In the genomic region with DNA sequence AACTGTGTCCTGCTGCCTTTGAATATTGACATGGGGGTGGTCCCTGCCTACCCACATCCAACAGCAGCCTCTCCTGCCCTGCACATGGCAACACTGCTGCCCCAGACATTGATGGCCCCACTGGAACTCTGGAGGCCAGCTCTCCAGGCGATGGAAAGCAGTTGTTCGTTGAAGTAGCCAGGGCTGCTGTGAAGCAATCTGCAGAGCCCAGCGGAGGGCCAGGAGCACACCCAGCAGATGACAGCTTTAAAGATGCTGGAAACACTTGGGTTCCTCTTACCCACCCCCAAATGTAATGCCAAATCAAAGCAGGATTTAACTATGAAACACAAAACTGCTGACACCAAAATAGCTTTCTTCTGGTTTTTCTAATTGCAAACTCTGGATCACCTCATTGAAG, we compare ENCODE assay signal across 17 cellular contexts.
DNase-seq lines count a peak whose midpoint lies in the region; ATAC-seq and TF ChIP-seq lines count a peak whose summit lies in the region.
"Had no signal": no experiment of that assay in that cellular context is flagged by ENCODE, and none has a peak within 500 bp of the region (broad histone marks: within the 10 kb centered on the region; RNA-seq: fewer than 3 reads in every experiment).

No MANE protein-coding gene starts in this region.

- no peaks in the 10 kb centered on the region for H3K4me1 ChIP-seq in heart right ventricle
- no peaks in the 10 kb centered on the region for H3K4me1 ChIP-seq in endodermal cell (ENCODE audit: control insufficient read depth, insufficient read depth, low read length)
- H3K4me1 ChIP-seq in mesenchymal stem cell (ENCODE audit: control insufficient read depth, insufficient read depth, low read depth, low read length) = no peaks in the 10 kb centered on the region
- no peaks in the 10 kb centered on the region for H3K4me1 ChIP-seq in breast epithelium
- H3K4me1 ChIP-seq: Caco-2 had no signal

- no peak overlapping the region for H3K4me3 Mint-ChIP-seq in endodermal cell
- H3K4me3 Mint-ChIP-seq: CD4-positive, alpha-beta T cell; HFFc6 had no signal

- H2AFZ ChIP-seq in mesenchymal stem cell (ENCODE audit: low read depth, low read length) = no peak overlapping the region
- H2AFZ ChIP-seq: GM23248 had no signal

- H3K36me3 Mint-ChIP-seq in endodermal cell (ENCODE audit: low read depth) = no peaks in the 10 kb centered on the region

- H2BK120ac ChIP-seq in mesenchymal stem cell (ENCODE audit: low read depth, low read length) = no peak overlapping the region

- no peak overlapping the region for H3K9ac ChIP-seq in endodermal cell (ENCODE audit: extremely low read depth, low read length, poor library complexity, severe bottlenecking)
- H3K9ac ChIP-seq in mesenchymal stem cell (ENCODE audit: low read length) = peak overlapping the region; percentile 12
- H3K9ac ChIP-seq: GM23248 had no signal

- H3K9me3 Mint-ChIP-seq in endodermal cell = no peaks in the 10 kb centered on the region
- H3K9me3 Mint-ChIP-seq: CD4-positive, alpha-beta T cell; HFFc6 had no signal

- H3K79me1 ChIP-seq in mesenchymal stem cell (replicated peaks; ENCODE audit: low read length, poor library complexity, severe bottlenecking) = no peaks in the 10 kb centered on the region

- H3K27ac Mint-ChIP-seq in endodermal cell = no peak overlapping the region
- H3K27ac Mint-ChIP-seq: CD4-positive, alpha-beta T cell; HFFc6 had no signal

- WGBS in heart right ventricle, 2 donors = 80 to 82% methylated on average over 3 of the region's 3 CpGs
- WGBS in endodermal cell (ENCODE audit: insufficient coverage in 1 of 2, insufficient read length in 1 of 2), 2 experiments = 92 to 100% methylated on average over 1 to 3 of the region's 3 CpGs
- WGBS in mesenchymal stem cell = 83% methylated on average over 3 of the region's 3 CpGs

- H3K14ac ChIP-seq in mesenchymal stem cell (ENCODE audit: low read length in 2 of 2) = no peak overlapping the region

- no peak overlapping the region for H2AK5ac ChIP-seq in mesenchymal stem cell (ENCODE audit: low read length, severe bottlenecking)

- no peak overlapping the region for H3K4me2 ChIP-seq in mesenchymal stem cell (ENCODE audit: low read length, poor library complexity, severe bottlenecking)
- H3K4me2 ChIP-seq: A549 had no signal

- TF ChIP-seq POLR2A in breast epithelium (IDR thresholded peaks at IDR 0.05) = no peak

- no peak for TF ChIP-seq CTCF in heart right ventricle (IDR thresholded peaks at IDR 0.05)
- no peak for TF ChIP-seq CTCF in endodermal cell (conservative IDR thresholded peaks at IDR 0.05)
- no peak for TF ChIP-seq CTCF in breast epithelium (IDR thresholded peaks at IDR 0.05)

- peaks cover 2% of the 10 kb centered on the region for H3K4me1 Mint-ChIP-seq in endodermal cell

- no peaks in the 10 kb centered on the region for H3K36me3 ChIP-seq in heart right ventricle
- no peaks in the 10 kb centered on the region for H3K36me3 ChIP-seq in endodermal cell (ENCODE audit: control insufficient read depth, insufficient read depth, low read length)
- no peaks in the 10 kb centered on the region for H3K36me3 ChIP-seq in mesenchymal stem cell (ENCODE audit: control insufficient read depth in 1 of 2, insufficient read depth in 2 of 2, low read depth in 1 of 2, low read length in 2 of 2)
- no peaks in the 10 kb centered on the region for H3K36me3 ChIP-seq in breast epithelium

- no peak overlapping the region for H2BK15ac ChIP-seq in mesenchymal stem cell (ENCODE audit: low read depth, poor library complexity, severe bottlenecking)

- H3K4me3 ChIP-seq in heart right ventricle (no peak overlapping the region), endodermal cell (ENCODE audit: low read length) (no peak overlapping the region), mesenchymal stem cell (ENCODE audit: insufficient read depth in 1 of 2, low read depth in 1 of 2, low read length in 2 of 2) (no peak overlapping the region), breast epithelium (no peak overlapping the region)
- H3K4me3 ChIP-seq: A549, GM23248 had no signal

- peaks cover 0 to 3% (median 0%) of the 10 kb centered on the region in 7 donors for H3K27me3 ChIP-seq in heart right ventricle
- peaks cover 10% of the 10 kb centered on the region for H3K27me3 ChIP-seq in endodermal cell (ENCODE audit: control insufficient read depth, insufficient read depth, low read length, poor library complexity, severe bottlenecking)
- H3K27me3 ChIP-seq in mesenchymal stem cell (ENCODE audit: control insufficient read depth in 1 of 2, insufficient read depth in 1 of 2, low read length in 2 of 2) = peaks cover 0 to 68% of the 10 kb centered on the region in 2 experiments
- H3K27me3 ChIP-seq in breast epithelium = peaks cover 0 to 5% of the 10 kb centered on the region in 2 donors

- H3K23ac ChIP-seq in mesenchymal stem cell (ENCODE audit: low read length in 2 of 2) = no peak overlapping the region

- peaks cover 6% of the 10 kb centered on the region for H3K27me3 Mint-ChIP-seq in endodermal cell (ENCODE audit: insufficient read depth)

- peak; percentile 47 for DNase-seq in Right ventricle myocardium superior
- DNase-seq in heart right ventricle = no peak
- no peak for DNase-seq in endodermal cell
- no peak for DNase-seq in mesenchymal stem cell
- DNase-seq in breast epithelium (ENCODE audit: low spot score in 2 of 2) = no peak
- DNase-seq in KBM-7 = no peak
- DNase-seq in activated T-cell treated with anti-CD3 and anti-CD28 coated beads, Interleukin-2, amount 50 U/mL, for 48 hours = no peak
- DNase-seq: AML-193; CD4-positive, alpha-beta T cell; HFFc6 had no signal

- in situ Hi-C loops in KBM-7 (cut with MboI; ENCODE audit: low pct_unique_long_range_greater_than_20kb, low sequenced_read_pairs) = loop anchor here (25.0 kb wide), 1 partner anchor 460 kb away; no protein-coding TSS in a partner anchor

- H3K4ac ChIP-seq in mesenchymal stem cell (ENCODE audit: low read depth in 1 of 2, low read length in 2 of 2) = no peak overlapping the region

- intact Hi-C loops in Right ventricle myocardium superior (cut with DNase I) = no loop called here
- intact Hi-C loops in heart right ventricle (cut with DNase I) = loop anchor here in 1 of 10 donors (10.0 kb wide), 1 partner anchor 382 kb away; no protein-coding TSS in a partner anchor
- intact Hi-C loops in breast epithelium (cut with DNase I; ENCODE audit: low total_unique reads) = no loop called here

- H3K9me3 ChIP-seq in heart right ventricle = no peaks in the 10 kb centered on the region
- H3K9me3 ChIP-seq in endodermal cell (ENCODE audit: control insufficient read depth, low read length) = no peaks in the 10 kb centered on the region
- no peaks in the 10 kb centered on the region for H3K9me3 ChIP-seq in mesenchymal stem cell (ENCODE audit: control insufficient read depth, low read length)
- no peaks in the 10 kb centered on the region for H3K9me3 ChIP-seq in breast epithelium
- H3K9me3 ChIP-seq: A549, Caco-2 had no signal

- ATAC-seq in Right ventricle myocardium superior (ENCODE audit: poor library complexity) (no peak), heart right ventricle (no peak)
- ATAC-seq: HCT116, HepG2 had no signal

- H4K91ac ChIP-seq in mesenchymal stem cell (ENCODE audit: low read length) = no peak overlapping the region

- H2BK5ac ChIP-seq in mesenchymal stem cell (ENCODE audit: low read depth, low read length, poor library complexity, severe bottlenecking) = no peak overlapping the region

- H3K27ac ChIP-seq in heart right ventricle (no peak overlapping the region), endodermal cell (ENCODE audit: low read depth, low read length) (peak overlapping the region; percentile 64), mesenchymal stem cell (ENCODE audit: low read length, poor library complexity, severe bottlenecking) (no peak overlapping the region), breast epithelium (no peak overlapping the region)
- H3K27ac ChIP-seq: 22Rv1, A549, C4-2B, GM23248 had no signal

- no peak overlapping the region for H3K18ac ChIP-seq in mesenchymal stem cell (ENCODE audit: low read depth in 1 of 2, low read length in 2 of 2)

- H2BK12ac ChIP-seq in mesenchymal stem cell (ENCODE audit: low read length in 2 of 2) = no peak overlapping the region

- H4K8ac ChIP-seq in mesenchymal stem cell (ENCODE audit: low read length) = no peak overlapping the region
